Comparison of ENCODE assay signal across 22 cellular contexts in the genomic region with DNA sequence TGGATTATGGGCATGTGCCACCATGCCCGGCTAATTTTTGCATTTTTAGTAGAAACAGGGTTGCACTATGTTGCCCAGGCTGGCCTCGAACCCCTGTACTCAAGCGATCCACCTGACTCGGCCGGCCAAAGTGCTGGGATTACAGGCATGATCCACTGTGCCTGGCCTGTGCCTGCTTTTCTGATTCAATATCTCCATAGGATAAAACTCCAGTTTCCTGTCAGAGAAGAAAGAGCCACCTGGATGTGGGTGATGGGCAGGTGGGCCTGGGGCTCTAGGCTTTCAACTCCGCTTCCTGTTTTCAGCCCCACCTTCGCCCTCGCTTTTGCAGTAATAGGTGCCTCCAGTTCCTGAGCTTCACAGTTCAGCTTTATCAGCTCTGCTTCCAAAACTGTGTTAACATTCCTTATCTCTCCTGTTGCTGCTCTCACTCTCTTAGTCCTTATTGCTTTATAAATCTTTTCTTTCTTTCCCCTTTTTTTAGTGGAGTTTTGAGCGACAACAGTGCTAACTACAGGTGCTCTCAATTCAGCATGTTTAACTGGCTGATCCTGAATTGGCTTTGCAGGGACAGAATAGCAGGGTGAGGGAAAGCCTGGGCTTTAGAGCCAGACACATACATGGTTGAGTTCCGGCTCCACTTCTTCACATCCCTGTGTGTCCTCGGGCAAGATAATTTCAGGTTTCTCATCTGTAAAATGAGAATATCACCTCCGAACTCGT. TPM values are rescaled to one million over a fixed set of nuclear protein-coding genes. Genes with fewer than 3 reads are reported as not detected.
DNase-seq lines count a peak whose midpoint lies in the region; ATAC-seq and TF ChIP-seq lines count a peak whose summit lies in the region.
"Had no signal": no experiment of that assay in that cellular context is flagged by ENCODE, and none has a peak within 500 bp of the region (broad histone marks: within the 10 kb centered on the region; RNA-seq: fewer than 3 reads in every experiment).

No MANE protein-coding gene starts in this region.

- no CpG with 5 or more reads among the region's 13 CpGs for WGBS in H9 (ENCODE audit: extremely low coverage, insufficient read length, low lambda C conversion rate)
- WGBS in sigmoid colon, 2 donors = 91 to 92% methylated on average over 13 of the region's 13 CpGs

- no peak overlapping the region for H2BK12ac ChIP-seq in H9 (ENCODE audit: insufficient read length, low read depth, low read length)

- POLR2A ChIA-PET in PC-3 (lab: Charles Lee; ENCODE audit: unreplicated experiment) = no interaction called here

- no peaks in the 10 kb centered on the region for H3K9me2 ChIP-seq in PC-3 (replicated peaks; ENCODE audit: low read length)

- H3K27me3 ChIP-seq in H9 (ENCODE audit: insufficient read depth, low read length) (no peaks in the 10 kb centered on the region), PC-3 (ENCODE audit: low read length) (no peaks in the 10 kb centered on the region), sigmoid colon (no peaks in the 10 kb centered on the region)
- H3K27me3 ChIP-seq: MG63, pancreas had no signal

- TF ChIP-seq POLR2A in sigmoid colon (IDR thresholded peaks at IDR 0.05) = no peak

- H3K4me3 ChIP-seq in PC-3 (ENCODE audit: low read length) = no peak overlapping the region
- H3K4me3 ChIP-seq in fibroblast of pulmonary artery (replicated peaks; ENCODE audit: low read depth, low read length) = peak overlapping the region; percentile 5
- no peak overlapping the region for H3K4me3 ChIP-seq in sigmoid colon
- H3K4me3 ChIP-seq: MG63, pancreas had no signal

- H3K4me1 ChIP-seq in H9 (ENCODE audit: insufficient read depth, low read length) = peaks cover 2% of the 10 kb centered on the region
- peaks cover 39% of the 10 kb centered on the region for H3K4me1 ChIP-seq in PC-3 (ENCODE audit: insufficient read depth, low read length)
- H3K4me1 ChIP-seq in sigmoid colon = peaks cover 0 to 3% (median 1%) of the 10 kb centered on the region in 4 donors
- H3K4me1 ChIP-seq: pancreas had no signal

- H3K79me2 ChIP-seq in H9 (ENCODE audit: insufficient read depth, low read length) (no peaks in the 10 kb centered on the region), PC-3 (ENCODE audit: low read length) (no peaks in the 10 kb centered on the region)

- H3K4me3 Mint-ChIP-seq in H9 = peak overlapping the region in 1 of 2 experiments; percentile 18; a peak in 1 of 5 replicates
- H3K4me3 Mint-ChIP-seq: activated CD8-positive, alpha-beta T cell treated with anti-CD3 and anti-CD28 coated beads, Interleukin-2, amount 10 ng/mL, durations not matched to agents 7 days and 5 days; activated naive CD4-positive, alpha-beta T cell treated with anti-CD3 and anti-CD28 coated beads for 36 hours; activated T-cell treated with anti-CD3 and anti-CD28 coated beads, Interleukin-2, amount 50 U/mL, for 24 hours; IgD-negative memory B cell; naive thymus-derived CD4-positive, alpha-beta T cell had no signal

- H3T11ph ChIP-seq in H9 (ENCODE audit: low read length) = no peak overlapping the region

- H3K23me2 ChIP-seq in H9 (ENCODE audit: insufficient read length, low read depth, low read length, poor library complexity, severe bottlenecking) = no peaks in the 10 kb centered on the region

- H3K27ac Mint-ChIP-seq in H9 = peak overlapping the region; percentile 13 to 66 (median 28)
- H3K27ac Mint-ChIP-seq: activated CD8-positive, alpha-beta T cell treated with anti-CD3 and anti-CD28 coated beads, Interleukin-2, amount 10 ng/mL, durations not matched to agents 7 days and 5 days; activated naive CD4-positive, alpha-beta T cell treated with anti-CD3 and anti-CD28 coated beads for 36 hours; activated T-cell treated with anti-CD3 and anti-CD28 coated beads, Interleukin-2, amount 50 U/mL, for 24 hours; IgD-negative memory B cell; naive thymus-derived CD4-positive, alpha-beta T cell had no signal

- no peak overlapping the region for H4K91ac ChIP-seq in H9 (ENCODE audit: insufficient read length, low read depth, low read length)

- TF ChIP-seq CTCF in H9 (conservative IDR thresholded peaks at IDR 0.05) (no peak), PC-3 (conservative IDR thresholded peaks at IDR 0.05; ENCODE audit: low read depth, low read length) (no peak), fibroblast of pulmonary artery (IDR thresholded peaks at IDR 0.05; ENCODE audit: low read length, missing control alignments) (no peak), sigmoid colon (IDR thresholded peaks at IDR 0.05) (no peak)

- H3K27ac ChIP-seq in H9 (ENCODE audit: insufficient read length, low read depth, low read length) (peak overlapping the region; percentile 78), PC-3 (ENCODE audit: low read length) (peak overlapping the region; percentile 1; the same call in 1 of the 2 replicates), sigmoid colon (no peak overlapping the region)
- H3K27ac ChIP-seq: pancreas had no signal

- peaks cover 10 to 18% of the 10 kb centered on the region in 2 experiments; a peak in 4 of 5 replicates for H3K9me3 Mint-ChIP-seq in H9
- H3K9me3 Mint-ChIP-seq: activated naive CD4-positive, alpha-beta T cell treated with anti-CD3 and anti-CD28 coated beads for 36 hours; activated T-cell treated with anti-CD3 and anti-CD28 coated beads, Interleukin-2, amount 50 U/mL, for 24 hours had no signal

- H2AK5ac ChIP-seq in H9 (ENCODE audit: insufficient read length, low read length) = no peak overlapping the region

- no peak overlapping the region for H2BK20ac ChIP-seq in H9 (ENCODE audit: low read depth, low read length, poor library complexity, severe bottlenecking)

- intact Hi-C loops in PC-3 (cut with micrococcal nuclease) (no loop called here), sigmoid colon (cut with DNase I) (no loop called here), posterior vena cava (cut with DNase I) (no loop called here)

- peaks cover 29 to 37% of the 10 kb centered on the region in 2 experiments for H3K4me1 Mint-ChIP-seq in H9

- H3K9ac ChIP-seq in H9 (ENCODE audit: extremely low read depth, insufficient read length, low read length) (no peak overlapping the region), PC-3 (ENCODE audit: low read length) (no peak overlapping the region)

- DNase-seq in H9 = peak; percentile 74
- DNase-seq in PC-3 = no peak
- no peak for DNase-seq in fibroblast of pulmonary artery (ENCODE audit: low read depth)
- peak; percentile 53 for DNase-seq in sigmoid colon
- DNase-seq in posterior vena cava (ENCODE audit: low spot score) = no peak
- DNase-seq in stimulated activated naive CD8-positive, alpha-beta T cell treated with anti-CD3 and anti-CD28 coated beads, Interleukin-15, Interleukin-2, amounts not matched to agents 100 U/mL and 50 U/mL, for 24 hours = no peak
- DNase-seq: activated CD8-positive, alpha-beta T cell treated with anti-CD3 and anti-CD28 coated beads, Interleukin-2, amount 10 ng/mL, durations not matched to agents 7 days and 5 days; activated naive CD4-positive, alpha-beta T cell treated with anti-CD3 and anti-CD28 coated beads for 36 hours; activated T-cell treated with anti-CD3 and anti-CD28 coated beads, Interleukin-2, amount 50 U/mL, for 24 hours; cerebellar nuclear complex; DND-41; MG63; naive thymus-derived CD4-positive, alpha-beta T cell; NCI-H187; NCI-H446 treated with DMSO at 0.1 percent for 48 hours; NK-92 treated with Interleukin-12 subunit alpha and Interleukin-12 subunit beta, amount 100 ng/mL, for 24 hours; pancreas; stimulated activated naive CD4-positive, alpha-beta T cell; T-helper 9 cell had no signal

- no peak overlapping the region for H3K23ac ChIP-seq in H9 (ENCODE audit: insufficient read length, low read depth, low read length)

- H3K36me3 Mint-ChIP-seq in H9 (ENCODE audit: insufficient read depth in 1 of 3, low read depth in 3 of 3) = peaks cover 0 to 14% (median 7%) of the 10 kb centered on the region in 3 experiments; a peak in 6 of 7 replicates
- H3K36me3 Mint-ChIP-seq: naive thymus-derived CD4-positive, alpha-beta T cell had no signal

- H3K4ac ChIP-seq in H9 (ENCODE audit: low read depth, low read length) = no peak overlapping the region

- no peaks in the 10 kb centered on the region for H3F3A ChIP-seq in PC-3 (ENCODE audit: low read length, unreplicated experiment)

- ATAC-seq in PC-3 (no peak), GM21737 (IDR thresholded peaks at IDR 0.05; ENCODE audit: unreplicated experiment) (no peak)
- no peak for ATAC-seq in stimulated activated naive CD8-positive, alpha-beta T cell treated with anti-CD3 and anti-CD28 coated beads, Interleukin-15, Interleukin-2, amounts not matched to agents 100 U/mL and 50 U/mL, for 24 hours
- ATAC-seq: activated CD8-positive, alpha-beta T cell treated with anti-CD3 and anti-CD28 coated beads, Interleukin-2, amount 10 ng/mL, durations not matched to agents 7 days and 5 days; HCT116; naive thymus-derived CD4-positive, alpha-beta T cell; pancreas had no signal

- H3K9me3 ChIP-seq in H9 (ENCODE audit: control insufficient read depth, low read depth, low read length) (peaks cover 5% of the 10 kb centered on the region), PC-3 (ENCODE audit: low read length) (no peaks in the 10 kb centered on the region), sigmoid colon (peaks cover 0 to 3% (median 0%) of the 10 kb centered on the region in 4 donors)
- H3K9me3 ChIP-seq: MG63, pancreas had no signal

- CTCF ChIA-PET in PC-3 (lab: Charles Lee) = no interaction called here

- H2AFZ ChIP-seq in H9 (ENCODE audit: low read length) (peak overlapping the region; percentile 2), PC-3 (ENCODE audit: low read length) (no peak overlapping the region)

- H2BK5ac ChIP-seq in H9 (ENCODE audit: insufficient read length, low read length) = no peak overlapping the region

- no peak overlapping the region for H2BK15ac ChIP-seq in H9 (ENCODE audit: low read depth, low read length)

- H3K79me1 ChIP-seq in H9 (ENCODE audit: insufficient read depth, low read depth, low read length, poor library complexity, severe bottlenecking) = no peaks in the 10 kb centered on the region

- H4K20me1 ChIP-seq in H9 (ENCODE audit: control insufficient read depth, insufficient read depth, insufficient read length) (no peaks in the 10 kb centered on the region), PC-3 (ENCODE audit: low read length) (no peaks in the 10 kb centered on the region)

- H4K5ac ChIP-seq in H9 (ENCODE audit: insufficient read length, low read depth, low read length) = no peak overlapping the region

- H3K4me2 ChIP-seq in H9 (ENCODE audit: insufficient read depth, insufficient read length, low read length) (peak overlapping the region; percentile 26), PC-3 (ENCODE audit: low read length) (no peak overlapping the region)

- no peak overlapping the region for H2BK120ac ChIP-seq in H9 (ENCODE audit: low read depth, low read length, poor library complexity, severe bottlenecking)

- H3K56ac ChIP-seq in H9 (ENCODE audit: insufficient read length, low read depth, low read length) = no peak overlapping the region

- TF ChIP-seq EP300 in sigmoid colon (IDR thresholded peaks at IDR 0.05) = no peak

- H3K18ac ChIP-seq in H9 (ENCODE audit: insufficient read length, low read depth, low read length) = no peak overlapping the region

- no peak overlapping the region for H4K8ac ChIP-seq in H9 (replicated peaks; ENCODE audit: insufficient read length, low read depth, low read length)

- H3K14ac ChIP-seq in H9 (ENCODE audit: insufficient read depth, low read length) = no peak overlapping the region

- BruUV-seq in PC-3 (replicated peaks; lab: Mats Ljungman, UMichigan) = no TSS peak

- H3K27me3 Mint-ChIP-seq in H9 (ENCODE audit: low read depth) = no peaks in the 10 kb centered on the region

- H3K36me3 ChIP-seq in PC-3 (ENCODE audit: low read depth, low read length) (no peaks in the 10 kb centered on the region; the same call in 1 of the 2 replicates), sigmoid colon (no peaks in the 10 kb centered on the region)
- H3K36me3 ChIP-seq: MG63, pancreas had no signal

RNA-seq across cellular contexts. Expression of a gene that starts 21.1 kb away (rescaled TPM):
- total RNA-seq in H9 (2021) (7.5 and 9.3 TPM in 2 replicates), PC-3 (2014; rRNA removed) (44.2 and 62.0 TPM in 2 replicates), sigmoid colon (10 to 100 TPM; 27.8 to 43.2 (median 36.3) TPM), posterior vena cava (10 to 100 TPM; 30.9 to 48.8 TPM)
- polyA plus RNA-seq in sigmoid colon = 10 to 100 TPM; 39.0 to 45.5 (median 39.8) TPM

Comparison
In these comparisons a context has a peak if more than half of its experiments do, and no peak if none do; other contexts are left out.
1. DNase-seq: peak in H9 (single experiment) and sigmoid colon (single experiment); none in PC-3 (single experiment), fibroblast of pulmonary artery (single experiment), posterior vena cava (single experiment) and stimulated activated naive CD8-positive, alpha-beta T cell treated with anti-CD3 and anti-CD28 coated beads, Interleukin-15, Interleukin-2, amounts not matched to agents 100 U/mL and 50 U/mL, for 24 hours (single experiment).
2. H3K27ac ChIP-seq: peak in H9 (single experiment) and PC-3 (single experiment); none in sigmoid colon (0 of 4).